In the genomic region with DNA sequence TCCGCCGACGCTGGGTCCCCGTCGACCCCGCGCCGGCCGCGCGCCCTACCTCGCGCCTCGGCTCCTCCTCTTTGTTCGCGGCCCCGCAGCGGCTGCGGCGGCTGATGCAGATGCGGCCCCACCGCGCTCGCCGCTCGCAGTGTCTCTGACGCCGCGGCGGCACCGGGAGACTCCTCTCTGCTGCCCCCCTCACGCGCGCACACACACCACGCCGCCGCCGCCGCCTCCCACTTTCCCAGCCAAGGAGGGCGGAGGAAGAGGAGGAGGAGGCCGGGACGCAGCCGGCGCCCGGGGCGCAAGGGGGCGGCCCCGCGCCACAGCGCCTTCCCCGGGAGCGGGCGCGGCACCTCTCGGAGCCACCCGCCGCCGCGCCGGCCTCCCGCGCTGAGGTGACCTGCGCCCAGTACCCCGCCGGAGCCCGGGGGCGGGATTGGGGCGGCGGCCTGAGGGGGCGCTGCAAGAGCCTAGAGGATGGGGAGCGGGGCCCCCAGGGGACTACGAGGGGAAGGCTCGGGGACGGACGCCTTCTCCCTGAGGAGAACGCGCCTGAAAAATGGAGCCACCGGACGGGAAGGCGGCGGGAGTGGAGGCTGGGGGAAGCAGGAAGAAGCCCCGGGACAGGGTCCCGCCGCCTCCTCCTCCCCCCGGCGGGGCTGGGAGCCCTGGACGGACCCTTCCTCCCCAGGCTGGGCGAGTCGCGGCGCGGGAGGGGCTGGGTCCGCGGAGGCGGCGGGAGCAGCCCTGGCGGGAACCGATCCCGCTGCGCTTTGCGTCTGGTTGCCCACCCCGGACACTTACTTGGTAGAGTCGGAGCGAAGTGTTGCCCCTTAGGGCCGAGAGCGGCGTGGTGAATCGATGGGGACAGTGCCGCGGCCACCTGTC, we compare ENCODE assay signal across 8 cellular contexts. TPM values are rescaled to one million over a fixed set of nuclear protein-coding genes. Genes with fewer than 3 reads are reported as not detected.
A peak's percentile ranks its signal among the peaks of the same experiment; 100 is the strongest.
DNase-seq lines count a peak whose midpoint lies in the region; ATAC-seq, FAIRE-seq and TF ChIP-seq lines count a peak whose summit lies in the region.

Gene SH3RF1, minus strand, starts transcription at position 147 of the 882 bp plus-strand sequence. CDS start 1,744 bp downstream, outside the sequence.

- peaks cover 3 to 22% (median 16%) of the 10 kb centered on the region in 3 donors for H3K27me3 Mint-ChIP-seq in immature natural killer cell (ENCODE audit: low read depth in 3 of 3)

- H3K9ac ChIP-seq in skeletal muscle tissue (ENCODE audit: low read depth in 1 of 3, low read length in 3 of 3) = peak within 1 kb of the TSS; percentile 85 to 90 (median 87)

- H3K36me3 Mint-ChIP-seq in immature natural killer cell = no peaks in the 10 kb centered on the region

- peaks cover 38% of the 10 kb centered on the region for H3K4me1 ChIP-seq in RWPE2 (ENCODE audit: insufficient read depth, poor library complexity, severe bottlenecking)
- H3K4me1 ChIP-seq in skeletal muscle tissue (ENCODE audit: control insufficient read depth in 3 of 3, insufficient read depth in 3 of 3, low read length in 3 of 3) = peaks cover 15 to 22% (median 17%) of the 10 kb centered on the region in 3 donors

- H3K27ac ChIP-seq in RWPE2 (ENCODE audit: poor library complexity, severe bottlenecking) (peak within 1 kb of the TSS; percentile 66), skeletal muscle tissue (ENCODE audit: low read depth, low read length) (peak within 1 kb of the TSS; percentile 76)

- H3K4me3 Mint-ChIP-seq in immature natural killer cell = peak within 1 kb of the TSS; percentile 86 to 92 (median 88)

- ATAC-seq in GM21529 (IDR thresholded peaks at IDR 0.05; ENCODE audit: unreplicated experiment) (peak; percentile 57), RWPE2 (ENCODE audit: low read depth) (peak; percentile 77)

- peaks cover 25% of the 10 kb centered on the region for H3K36me3 ChIP-seq in RWPE2 (ENCODE audit: low read depth)
- peaks cover 1% of the 10 kb centered on the region for H3K36me3 ChIP-seq in bronchial epithelial cell (ENCODE audit: control insufficient read depth, insufficient read depth, low read length)
- no peaks in the 10 kb centered on the region for H3K36me3 ChIP-seq in skeletal muscle tissue (ENCODE audit: control insufficient read depth in 3 of 3, insufficient read depth in 3 of 3, low read length in 3 of 3)

- H3K9me3 ChIP-seq in RWPE2 (ENCODE audit: severe bottlenecking) (no peaks in the 10 kb centered on the region), skeletal muscle tissue (ENCODE audit: control insufficient read depth in 3 of 3, low read length in 3 of 3) (no peaks in the 10 kb centered on the region)

- peaks cover 7 to 16% of the 10 kb centered on the region in 2 donors for H3K4me1 Mint-ChIP-seq in immature natural killer cell

- FAIRE-seq in bronchial epithelial cell (lab: Jason Lieb, UNC) = no peak

- DNase-seq in NCI-H1436 (lab: John Stamatoyannopoulos, UW) (peak; percentile 77), NCI-H1436 treated with DMSO at 0.1 percent for 48 hours (lab: John Stamatoyannopoulos, UW) (no peak), HuH-7.5 (ENCODE audit: low spot score) (peak; percentile 62), RWPE2 (ENCODE audit: low spot score) (peak; percentile 83), bronchial epithelial cell (ENCODE audit: low read depth) (peak; percentile 50), immature natural killer cell (peak; percentile 34 to 47 (median 41))

- TF ChIP-seq CTCF in RWPE2 (IDR thresholded peaks at IDR 0.05; ENCODE audit: poor library complexity, severe bottlenecking) (peak; percentile 61), bronchial epithelial cell (IDR thresholded peaks at IDR 0.05; ENCODE audit: insufficient read depth, low read length, severe bottlenecking) (no peak)

- H3K27ac Mint-ChIP-seq in immature natural killer cell = no peak within 1 kb of the TSS

- H3K4me3 ChIP-seq in RWPE2 (ENCODE audit: severe bottlenecking) (peak within 1 kb of the TSS; percentile 55), bronchial epithelial cell (ENCODE audit: low read depth, low read length) (peak within 1 kb of the TSS; percentile 61), skeletal muscle tissue (ENCODE audit: low read length in 3 of 3) (peak within 1 kb of the TSS; percentile 83 to 88 (median 85))

- no peaks in the 10 kb centered on the region for H3K9me3 Mint-ChIP-seq in immature natural killer cell

- H3K27me3 ChIP-seq in RWPE2 (ENCODE audit: insufficient read depth, poor library complexity, severe bottlenecking) (no peaks in the 10 kb centered on the region), bronchial epithelial cell (ENCODE audit: control insufficient read depth, insufficient read depth, low read length) (no peaks in the 10 kb centered on the region), skeletal muscle tissue (ENCODE audit: control insufficient read depth in 3 of 3, insufficient read depth in 3 of 3, low read length in 3 of 3) (no peaks in the 10 kb centered on the region)

RNA-seq across cellular contexts. Expression of gene SH3RF1, which starts in this region (rescaled TPM):
- total RNA-seq in bronchial epithelial cell = 9.0 and 14.0 TPM in 2 replicates
- polyA plus RNA-seq in immature natural killer cell = 1 to 10 TPM in 1 of 3 donors, under 1 TPM in 1, not detected in 1; 0.22 to 1.1 TPM
- total RNA-seq in skeletal muscle tissue = 13.6 TPM
